In genomic region chr12:38507839-38508238, GRCh38 we compare ENCODE assay signal across 21 cellular contexts.
DNase-seq lines count a peak whose midpoint lies in the region; ATAC-seq, FAIRE-seq and TF ChIP-seq lines count a peak whose summit lies in the region.
"Had no signal": no experiment of that assay in that cellular context is flagged by ENCODE, and none has a peak within 500 bp of the region (broad histone marks: within the 10 kb centered on the region; RNA-seq: fewer than 3 reads in every experiment).

No MANE protein-coding gene starts in this region.

- H3K9me3 Mint-ChIP-seq in MCF 10A (ENCODE audit: unreplicated experiment) = peaks cover 10% of the 10 kb centered on the region

- no peak overlapping the region for H3K27ac ChIP-seq in breast epithelium
- H3K27ac ChIP-seq: 22Rv1, BLaER1, HL-60 had no signal

- no peak for TF ChIP-seq POLR2A in breast epithelium (IDR thresholded peaks at IDR 0.05)

- H3K9me3 ChIP-seq in breast epithelium = no peaks in the 10 kb centered on the region
- H3K9me3 ChIP-seq: BLaER1 had no signal

- H3K4me3 Mint-ChIP-seq in MCF 10A (ENCODE audit: unreplicated experiment) = no peak overlapping the region
- H3K4me3 Mint-ChIP-seq: CD14-positive monocyte; CD4-positive, alpha-beta memory T cell; HFFc6 had no signal

- no peaks in the 10 kb centered on the region for H3K27me3 Mint-ChIP-seq in MCF 10A (ENCODE audit: insufficient read depth, unreplicated experiment)
- H3K27me3 Mint-ChIP-seq: CD4-positive, alpha-beta memory T cell had no signal

- BruUV-seq in MCF 10A (replicated peaks; lab: Mats Ljungman, UMichigan) = no TSS peak

- DNase-seq in MCF 10A (ENCODE audit: unreplicated experiment) (peak; percentile 14), breast epithelium (ENCODE audit: low spot score in 2 of 2) (no peak), bronchial epithelial cell (ENCODE audit: low read depth) (peak; percentile 63), HCEC 1CT (no peak)
- DNase-seq: CD4-positive, alpha-beta memory T cell; DMS153; DMS79; GDM1; HFFc6; IMR-90 had no signal

- H3K4me1 ChIP-seq in breast epithelium = no peaks in the 10 kb centered on the region
- H3K4me1 ChIP-seq: BLaER1 had no signal

- H3K27ac Mint-ChIP-seq in MCF 10A (ENCODE audit: low read depth, unreplicated experiment) = no peak overlapping the region
- H3K27ac Mint-ChIP-seq: CD14-positive monocyte; CD4-positive, alpha-beta memory T cell; HFFc6 had no signal

- intact Hi-C loops in MCF 10A (cut with micrococcal nuclease) = no loop called here
- intact Hi-C loops in breast epithelium (cut with DNase I; ENCODE audit: low total_unique reads) = no loop called here

- CTCF ChIA-PET in MCF 10A (lab: Yijun Ruan, JAX) = no interaction called here

- POLR2A ChIA-PET in MCF 10A (lab: Yijun Ruan, JAX) = no interaction called here

- FAIRE-seq in bronchial epithelial cell (lab: Jason Lieb, UNC) = no peak
- FAIRE-seq: GM12892, HTR-8/SVneo, K562 had no signal

- H3K36me3 ChIP-seq in breast epithelium (no peaks in the 10 kb centered on the region), bronchial epithelial cell (ENCODE audit: control insufficient read depth, insufficient read depth, low read length) (no peaks in the 10 kb centered on the region)
- H3K36me3 ChIP-seq: BLaER1 had no signal

- ATAC-seq in esophagus mucosa (peak; percentile 85), HG02973 (IDR thresholded peaks at IDR 0.05; ENCODE audit: unreplicated experiment) (no peak), HG02938 (IDR thresholded peaks at IDR 0.05; ENCODE audit: unreplicated experiment) (no peak)
- ATAC-seq: HCT116, K562 had no signal

- TF ChIP-seq CTCF in MCF 10A (IDR thresholded peaks at IDR 0.05; ENCODE audit: unreplicated experiment) (no peak), breast epithelium (IDR thresholded peaks at IDR 0.05) (no peak), bronchial epithelial cell (IDR thresholded peaks at IDR 0.05; ENCODE audit: insufficient read depth, low read length, severe bottlenecking) (no peak)

- H3K4me3 ChIP-seq in breast epithelium (no peak overlapping the region), bronchial epithelial cell (ENCODE audit: low read depth, low read length) (no peak overlapping the region)
- H3K4me3 ChIP-seq: BLaER1, K562 had no signal

- no peaks in the 10 kb centered on the region for H3K36me3 Mint-ChIP-seq in MCF 10A (ENCODE audit: insufficient read depth, unreplicated experiment)
- H3K36me3 Mint-ChIP-seq: CD14-positive monocyte; CD4-positive, alpha-beta memory T cell had no signal

- H3K27me3 ChIP-seq in breast epithelium = no peaks in the 10 kb centered on the region
- H3K27me3 ChIP-seq in bronchial epithelial cell (ENCODE audit: control insufficient read depth, insufficient read depth, low read length) = no peaks in the 10 kb centered on the region
- H3K27me3 ChIP-seq: BLaER1 had no signal

- H3K4me1 Mint-ChIP-seq in MCF 10A (ENCODE audit: insufficient read depth, unreplicated experiment) = no peaks in the 10 kb centered on the region
- H3K4me1 Mint-ChIP-seq: CD4-positive, alpha-beta memory T cell had no signal

Comparison
In these comparisons a context has a peak if more than half of its experiments do, and no peak if none do; other contexts are left out.
1. DNase-seq: peak in MCF 10A (single experiment) and bronchial epithelial cell (single experiment); none in breast epithelium (0 of 2) and HCEC 1CT (single experiment).